16 cellular contexts compared by ENCODE assay signal in the genomic region with DNA sequence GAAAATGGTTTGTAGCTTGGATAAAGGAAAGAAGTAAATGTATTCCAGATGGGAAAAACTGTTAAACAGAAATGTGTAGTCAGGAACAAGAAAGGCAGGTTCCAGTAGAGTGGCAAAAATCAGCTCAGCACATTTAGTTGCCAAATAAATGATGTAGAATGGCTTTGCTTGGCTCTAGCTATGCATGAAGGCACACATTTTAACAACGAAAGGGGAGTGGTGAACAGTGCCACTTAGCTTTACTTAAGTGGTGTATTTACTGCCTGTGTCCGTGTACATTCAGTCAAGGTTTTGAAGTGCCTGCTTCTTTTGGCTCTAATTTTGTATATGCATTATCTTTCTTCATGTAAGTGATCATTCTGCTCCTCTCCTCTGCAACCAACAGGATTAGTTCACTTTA.
DNase-seq lines count a peak whose midpoint lies in the region; ATAC-seq and TF ChIP-seq lines count a peak whose summit lies in the region.
"Had no signal": no experiment of that assay in that cellular context is flagged by ENCODE, and none has a peak within 500 bp of the region (broad histone marks: within the 10 kb centered on the region; RNA-seq: fewer than 3 reads in every experiment).

No MANE protein-coding gene starts in this region.

- no peak for TF ChIP-seq CTCF in epithelial cell of esophagus (IDR thresholded peaks at IDR 0.05; ENCODE audit: insufficient read depth, low read depth, low read length, missing control alignments)
- no peak for TF ChIP-seq CTCF in upper lobe of right lung (IDR thresholded peaks at IDR 0.05)
- TF ChIP-seq CTCF in PC-3 (conservative IDR thresholded peaks at IDR 0.05; ENCODE audit: low read depth, low read length) = no peak

- POLR2A ChIA-PET in PC-3 (lab: Charles Lee; ENCODE audit: unreplicated experiment) = no interaction called here

- H2AFZ ChIP-seq in PC-3 (ENCODE audit: low read length) = no peak overlapping the region

- ATAC-seq in upper lobe of right lung (peak; percentile 80), PC-3 (no peak)
- ATAC-seq: heart left ventricle; naive thymus-derived CD4-positive, alpha-beta T cell; stimulated activated naive CD8-positive, alpha-beta T cell treated with anti-CD3 and anti-CD28 coated beads, Interleukin-15, amount 100 ng/mL, for 72 hours had no signal

- no peaks in the 10 kb centered on the region for H3F3A ChIP-seq in PC-3 (ENCODE audit: low read length, unreplicated experiment)

- H3K9me3 ChIP-seq in upper lobe of right lung = no peaks in the 10 kb centered on the region
- H3K9me3 ChIP-seq in PC-3 (ENCODE audit: low read length) = no peaks in the 10 kb centered on the region
- H3K9me3 ChIP-seq: heart left ventricle, left ventricle myocardium inferior had no signal

- H3K9ac ChIP-seq in PC-3 (ENCODE audit: low read length) = no peak overlapping the region

- H3K4me1 ChIP-seq in upper lobe of right lung = no peaks in the 10 kb centered on the region
- H3K4me1 ChIP-seq in PC-3 (ENCODE audit: insufficient read depth, low read length) = peaks cover 11% of the 10 kb centered on the region; the same call in 1 of the 2 replicates
- H3K4me1 ChIP-seq: heart left ventricle, left ventricle myocardium inferior had no signal

- no TSS peak for BruUV-seq in PC-3 (replicated peaks; lab: Mats Ljungman, UMichigan)

- CTCF ChIA-PET in PC-3 (lab: Charles Lee) = no interaction called here

- H4K20me1 ChIP-seq in PC-3 (ENCODE audit: low read length) = no peaks in the 10 kb centered on the region

- H3K27me3 ChIP-seq in upper lobe of right lung = no peaks in the 10 kb centered on the region
- H3K27me3 ChIP-seq in PC-3 (ENCODE audit: low read length) = no peaks in the 10 kb centered on the region
- H3K27me3 ChIP-seq: heart left ventricle had no signal

- H3K27ac ChIP-seq in upper lobe of right lung (no peak overlapping the region), PC-3 (ENCODE audit: low read length) (no peak overlapping the region)
- H3K27ac ChIP-seq: epithelial cell of prostate, heart left ventricle, left ventricle myocardium inferior had no signal

- H3K79me2 ChIP-seq in PC-3 (ENCODE audit: low read length) = no peaks in the 10 kb centered on the region

- intact Hi-C loops in upper lobe of right lung (cut with DNase I) (no loop called here), PC-3 (cut with micrococcal nuclease) (no loop called here)

- DNase-seq in NCI-H2171 treated with DMSO at 0.1 percent for 48 hours (lab: John Stamatoyannopoulos, UW) (peak; percentile 62), NCI-H2171 (lab: John Stamatoyannopoulos, UW) (no peak), NCI-H345 (lab: John Stamatoyannopoulos, UW) (peak; percentile 93), epithelial cell of esophagus (ENCODE audit: low read depth) (peak; percentile 33), upper lobe of right lung (no peak), EL (no peak), PC-3 (no peak)
- no peak for DNase-seq in stimulated activated CD4-positive, alpha-beta T cell treated with anti-CD3 and anti-CD28 coated beads, Interleukin-4, amount 100 ng/mL, for 1 hour
- DNase-seq: activated B cell treated with CpG ODN at 0.5 μM for 24 hours; activated naive CD4-positive, alpha-beta T cell treated with anti-CD3 and anti-CD28 coated beads, Interleukin-2, amount 10 ng/mL, durations not matched to agents 7 days and 5 days; CD4-positive, alpha-beta T cell; heart left ventricle; left ventricle myocardium inferior; naive thymus-derived CD4-positive, alpha-beta T cell; stimulated activated naive CD8-positive, alpha-beta T cell treated with anti-CD3 and anti-CD28 coated beads, Interleukin-15, amount 100 ng/mL, for 72 hours had no signal

- H3K4me2 ChIP-seq in PC-3 (ENCODE audit: low read length) = no peak overlapping the region

- H3K36me3 ChIP-seq in upper lobe of right lung = no peaks in the 10 kb centered on the region
- no peaks in the 10 kb centered on the region for H3K36me3 ChIP-seq in PC-3 (ENCODE audit: low read depth, low read length)
- H3K36me3 ChIP-seq: heart left ventricle, left ventricle myocardium inferior had no signal

- no peaks in the 10 kb centered on the region for H3K9me2 ChIP-seq in PC-3 (replicated peaks; ENCODE audit: low read length)

- no peak overlapping the region for H3K4me3 ChIP-seq in epithelial cell of esophagus (ENCODE audit: low read length)
- no peak overlapping the region for H3K4me3 ChIP-seq in upper lobe of right lung
- H3K4me3 ChIP-seq in PC-3 (ENCODE audit: low read length) = no peak overlapping the region
- H3K4me3 ChIP-seq: heart left ventricle, left ventricle myocardium inferior had no signal

Comparison
In these comparisons a context has a peak if more than half of its experiments do, and no peak if none do; other contexts are left out.
1. DNase-seq: peak in NCI-H2171 treated with DMSO at 0.1 percent for 48 hours (single experiment), NCI-H345 (single experiment) and epithelial cell of esophagus (single experiment); none in NCI-H2171 (single experiment), upper lobe of right lung (single experiment), EL (single experiment), stimulated activated CD4-positive, alpha-beta T cell treated with anti-CD3 and anti-CD28 coated beads, Interleukin-4, amount 100 ng/mL, for 1 hour (single experiment) and PC-3 (single experiment).